Comparison of ENCODE assay signal across 1 cellular context in the genomic region with DNA sequence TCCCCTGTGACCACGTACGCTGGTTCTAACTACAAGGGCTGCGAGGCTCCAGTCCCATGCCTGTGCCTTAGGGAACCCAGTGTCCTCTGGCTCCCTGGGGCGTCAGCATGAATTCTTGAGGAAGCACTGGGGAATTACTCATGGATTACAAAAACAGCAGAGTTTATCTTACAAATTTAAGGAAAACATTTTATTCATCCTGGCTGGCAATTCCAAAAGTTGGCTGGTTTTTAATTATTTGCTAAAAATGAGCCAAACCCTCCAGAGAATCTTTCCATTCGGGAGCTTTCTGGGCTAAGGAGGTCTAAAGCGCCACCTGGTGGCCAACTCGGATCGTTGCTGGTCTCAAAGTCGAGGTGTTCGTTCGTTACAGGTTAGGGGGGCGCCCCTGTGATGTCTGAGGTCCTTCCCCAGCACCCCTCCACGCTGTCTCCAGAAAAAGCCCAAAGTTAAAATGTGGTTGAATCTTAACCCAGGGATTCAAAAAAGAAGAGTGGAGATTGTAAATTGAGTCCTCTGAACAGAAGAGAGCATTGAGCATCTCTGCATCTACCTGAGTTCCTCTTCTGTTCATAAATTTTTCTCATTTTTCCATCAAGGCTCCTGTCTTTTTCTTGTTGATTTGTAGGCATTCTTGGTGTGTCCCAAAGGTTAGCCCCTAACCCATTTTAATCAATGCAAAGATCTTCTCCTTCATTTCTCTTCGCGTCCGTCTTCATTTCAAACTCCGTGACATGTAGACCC.
TF ChIP-seq lines count a peak whose summit lies in the region.

No MANE protein-coding gene starts in this region.

TF ChIP-seq in GM23338, 12 proteins besides CTCF, POLR2A, EP300 and RAD21 (continued from another document):
- no peak for TF ChIP-seq ZNF462 (CRISPR knock-in tag; IDR thresholded peaks at IDR 0.05)
- no peak for TF ChIP-seq STAT1 (IDR thresholded peaks at IDR 0.05; ENCODE audit: unreplicated experiment)
- TF ChIP-seq ETS1 (IDR thresholded peaks at IDR 0.05) = no peak
- no peak for TF ChIP-seq ZNF331 (CRISPR knock-in tag; IDR thresholded peaks at IDR 0.05; ENCODE audit: low read depth)
- TF ChIP-seq POLR2AphosphoS5 (IDR thresholded peaks at IDR 0.05; ENCODE audit: low read depth) = no peak
- no peak for TF ChIP-seq ZNF114 (CRISPR knock-in tag; IDR thresholded peaks at IDR 0.05)
- TF ChIP-seq EZH2 (IDR thresholded peaks at IDR 0.05; ENCODE audit: low read depth, unreplicated experiment) = no peak
- no peak for TF ChIP-seq EZH2phosphoT487 (IDR thresholded peaks at IDR 0.05; ENCODE audit: unreplicated experiment)
- no peak for TF ChIP-seq NANOG (IDR thresholded peaks at IDR 0.05; ENCODE audit: borderline replicate concordance)
- no peak for TF ChIP-seq JUNB (IDR thresholded peaks at IDR 0.05; ENCODE audit: unreplicated experiment)
